Comparison of ENCODE assay signal across 9 cellular contexts in genomic region chr18:21897811-21898210, GRCh38.
DNase-seq lines count a peak whose midpoint lies in the region; ATAC-seq and TF ChIP-seq lines count a peak whose summit lies in the region.
"Had no signal": no experiment of that assay in that cellular context is flagged by ENCODE, and none has a peak within 500 bp of the region (broad histone marks: within the 10 kb centered on the region; RNA-seq: fewer than 3 reads in every experiment).

No MANE protein-coding gene starts in this region.

- no peak overlapping the region for H3K4me3 Mint-ChIP-seq in T-helper 17 cell

- H3K4me1 ChIP-seq in osteoblast (ENCODE audit: insufficient read depth, low read length): no peaks in the 10 kb centered on the region
- H3K4me1 ChIP-seq: BLaER1 treated with 17β-estradiol and CSF1 and Interleukin-3, amounts not matched to agents 10 nM and 100 nM had no signal

- H4K20me1 ChIP-seq in osteoblast (ENCODE audit: insufficient read depth, low read length): no peaks in the 10 kb centered on the region
- H4K20me1 ChIP-seq: BLaER1 treated with 17β-estradiol and CSF1 and Interleukin-3, amounts not matched to agents 10 nM and 100 nM had no signal

- peak; percentile 85 for TF ChIP-seq CTCF in fibroblast of the aortic adventitia (IDR thresholded peaks at IDR 0.05; ENCODE audit: insufficient read depth, low read length)
- TF ChIP-seq CTCF in osteoblast (IDR thresholded peaks at IDR 0.05; ENCODE audit: extremely low read depth, low read depth, low read length): peak; percentile 74

- no peak overlapping the region for H3K27ac Mint-ChIP-seq in T-helper 17 cell

- no peaks in the 10 kb centered on the region for H3K79me2 ChIP-seq in osteoblast (ENCODE audit: insufficient read depth, low read length)

- H3K4me2 ChIP-seq in osteoblast (ENCODE audit: insufficient read depth, low read length): peak overlapping the region; percentile 53
- H3K4me2 ChIP-seq: BLaER1 treated with 17β-estradiol and CSF1 and Interleukin-3, amounts not matched to agents 10 nM and 100 nM had no signal

- peak; percentile 74 for ATAC-seq in GM18870 (IDR thresholded peaks at IDR 0.05; ENCODE audit: unreplicated experiment)
- ATAC-seq in HG03565 (IDR thresholded peaks at IDR 0.05; ENCODE audit: unreplicated experiment): peak; percentile 60
- peak; percentile 94 for ATAC-seq in SK-N-SH treated with all-trans-retinoic acid at 6 μM for 48 hours
- no peak for ATAC-seq in T-helper 17 cell

- H3K36me3 ChIP-seq in osteoblast (ENCODE audit: insufficient read depth, low read length): no peaks in the 10 kb centered on the region
- H3K36me3 ChIP-seq: BLaER1 treated with 17β-estradiol and CSF1 and Interleukin-3, amounts not matched to agents 10 nM and 100 nM had no signal

- H2AFZ ChIP-seq in osteoblast (ENCODE audit: low read length): peak overlapping the region; percentile 79

- peaks cover 40% of the 10 kb centered on the region for H3K27me3 Mint-ChIP-seq in T-helper 17 cell

- H3K27me3 ChIP-seq in osteoblast (ENCODE audit: insufficient read depth, low read length): peaks cover 9% of the 10 kb centered on the region
- H3K27me3 ChIP-seq: BLaER1 treated with 17β-estradiol and CSF1 and Interleukin-3, amounts not matched to agents 10 nM and 100 nM had no signal

- no peaks in the 10 kb centered on the region for H3K9me3 ChIP-seq in osteoblast (ENCODE audit: low read depth, low read length)
- H3K9me3 ChIP-seq in T-helper 17 cell (ENCODE audit: control insufficient read depth, low read length, poor library complexity, severe bottlenecking): no peaks in the 10 kb centered on the region
- H3K9me3 ChIP-seq: BLaER1 treated with 17β-estradiol and CSF1 and Interleukin-3, amounts not matched to agents 10 nM and 100 nM had no signal

- peak; percentile 25 to 71 (median 26) for DNase-seq in NCI-H1417 (lab: John Stamatoyannopoulos, UW)
- no peak for DNase-seq in NCI-H1417 treated with DMSO at 0.1 percent for 48 hours (lab: John Stamatoyannopoulos, UW)
- peak; percentile 67 for DNase-seq in fibroblast of the aortic adventitia (ENCODE audit: low read depth)
- peak; percentile 91 for DNase-seq in osteoblast (ENCODE audit: insufficient read length, low spot score, missing footprints)
- DNase-seq in T-helper 17 cell: no peak

- H3K4me3 ChIP-seq in fibroblast of the aortic adventitia (ENCODE audit: low read depth, low read length): no peak overlapping the region
- no peak overlapping the region for H3K4me3 ChIP-seq in osteoblast (ENCODE audit: insufficient read depth, low read length)
- H3K4me3 ChIP-seq: BLaER1 treated with 17β-estradiol and CSF1 and Interleukin-3, amounts not matched to agents 10 nM and 100 nM had no signal

- no peaks in the 10 kb centered on the region for H3K36me3 Mint-ChIP-seq in T-helper 17 cell (ENCODE audit: low read depth)

- H3K27ac ChIP-seq in osteoblast (ENCODE audit: low read depth, low read length): no peak overlapping the region
- H3K27ac ChIP-seq: BLaER1 treated with 17β-estradiol and CSF1 and Interleukin-3, amounts not matched to agents 10 nM and 100 nM had no signal

- H3K4me1 Mint-ChIP-seq in T-helper 17 cell: peaks cover 3% of the 10 kb centered on the region

TF ChIP-seq in SK-N-SH treated with all-trans-retinoic acid at 6 μM for 48 hours, 23 proteins besides CTCF, POLR2A, EP300 and RAD21:
- TF ChIP-seq CSRNP3 (CRISPR knock-in tag; IDR thresholded peaks at IDR 0.05) (no peak), TOX (CRISPR knock-in tag; IDR thresholded peaks at IDR 0.05; ENCODE audit: borderline replicate concordance) (no peak), CSDC2 (CRISPR knock-in tag; IDR thresholded peaks at IDR 0.05) (no peak), CREB5 (CRISPR knock-in tag; IDR thresholded peaks at IDR 0.05; ENCODE audit: low read depth) (no peak), ESRRG (CRISPR knock-in tag; IDR thresholded peaks at IDR 0.05) (no peak), ISL1 (CRISPR knock-in tag; IDR thresholded peaks at IDR 0.05) (no peak), TSHZ2 (CRISPR knock-in tag; IDR thresholded peaks at IDR 0.05) (no peak), PPARA (CRISPR knock-in tag; IDR thresholded peaks at IDR 0.05; ENCODE audit: borderline replicate concordance) (no peak), ARNTL (CRISPR knock-in tag; IDR thresholded peaks at IDR 0.05; ENCODE audit: borderline replicate concordance, low read depth) (no peak), GLIS3 (CRISPR knock-in tag; IDR thresholded peaks at IDR 0.05) (no peak), SNAI2 (CRISPR knock-in tag; IDR thresholded peaks at IDR 0.05) (no peak)

Comparison
In these comparisons a context has a peak if more than half of its experiments do, and no peak if none do; other contexts are left out.
1. DNase-seq: peak in NCI-H1417 (3 of 3), fibroblast of the aortic adventitia (single experiment) and osteoblast (single experiment); none in NCI-H1417 treated with DMSO at 0.1 percent for 48 hours (single experiment) and T-helper 17 cell (0 of 3).